In genomic region chr1:144461136-144461759, GRCh38 we compare ENCODE assay signal across 8 cellular contexts. TPM values are rescaled to one million over a fixed set of nuclear protein-coding genes. Genes with fewer than 3 reads are reported as not detected.
A peak's percentile ranks its signal among the peaks of the same experiment; 100 is the strongest.
DNase-seq lines count a peak whose midpoint lies in the region; ATAC-seq and TF ChIP-seq lines count a peak whose summit lies in the region.
"Not testable (repeated sequence)": the region's sequence is repeated elsewhere in the genome, so short reads cannot be mapped to it uniquely, and the experiment has no call there.

A gene with protein sequence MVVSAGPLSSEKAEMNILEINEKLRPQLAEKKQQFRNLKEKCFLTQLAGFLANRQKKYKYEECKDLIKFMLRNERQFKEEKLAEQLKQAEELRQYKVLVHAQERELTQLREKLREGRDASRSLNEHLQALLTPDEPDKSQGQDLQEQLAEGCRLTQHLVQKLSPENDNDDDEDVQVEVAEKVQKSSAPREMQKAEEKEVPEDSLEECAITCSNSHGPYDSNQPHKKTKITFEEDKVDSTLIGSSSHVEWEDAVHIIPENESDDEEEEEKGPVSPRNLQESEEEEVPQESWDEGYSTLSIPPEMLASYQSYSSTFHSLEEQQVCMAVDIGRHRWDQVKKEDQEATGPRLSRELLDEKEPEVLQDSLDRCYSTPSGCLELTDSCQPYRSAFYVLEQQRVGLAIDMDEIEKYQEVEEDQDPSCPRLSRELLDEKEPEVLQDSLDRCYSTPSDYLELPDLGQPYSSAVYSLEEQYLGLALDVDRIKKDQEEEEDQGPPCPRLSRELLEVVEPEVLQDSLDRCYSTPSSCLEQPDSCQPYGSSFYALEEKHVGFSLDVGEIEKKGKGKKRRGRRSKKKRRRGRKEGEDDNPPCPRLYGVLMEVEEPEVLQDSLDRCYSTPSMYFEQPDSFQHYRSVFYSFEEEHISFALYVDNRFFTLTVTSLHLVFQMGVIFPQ (minus strand): TSS chr1:144461669. CDS start chr1:144440003, 21,666 bp downstream.

- not testable (repeated sequence) for TF ChIP-seq CTCF in lower lobe of right lung (IDR thresholded peaks at IDR 0.05)

- not testable (repeated sequence) for H3K4me1 ChIP-seq in NT2/D1 (ENCODE audit: insufficient read depth, insufficient read length); lower lobe of right lung

- H3K9ac ChIP-seq in NT2/D1 (ENCODE audit: insufficient read length, low read depth): peak within 1 kb of the TSS; percentile 83

- H3K4me3 ChIP-seq in NT2/D1 (ENCODE audit: insufficient read length, low read depth): peak within 1 kb of the TSS; percentile 60
- H3K4me3 ChIP-seq in lower lobe of right lung: peak within 1 kb of the TSS; percentile 71

- DNase-seq in Ammon's horn (ENCODE audit: low spot score) (peak; percentile 34), NT2/D1 (ENCODE audit: low read depth, low spot score) (peak; percentile 28), lower lobe of right lung (peak; percentile 86)
- peak; percentile 81 for DNase-seq in activated CD8-positive, alpha-beta memory T cell treated with anti-CD3 and anti-CD28 coated beads, Interleukin-2, amount 50 U/mL, for 48 hours
- peak; percentile 39 for DNase-seq in effector CD8-positive, alpha-beta T cell (lab: John Stamatoyannopoulos, UW)
- peak; percentile 73 to 78 for DNase-seq in stimulated activated CD4-positive, alpha-beta T cell treated with anti-CD3 and anti-CD28 coated beads, Interleukin-2, amount 100 ng/mL, for 24 hours

- H3K9me3 ChIP-seq in NT2/D1 (ENCODE audit: insufficient read depth, low read length); lower lobe of right lung: not testable (repeated sequence)

- ATAC-seq in GM19452 (IDR thresholded peaks at IDR 0.05; ENCODE audit: unreplicated experiment): peak; percentile 98
- peak; percentile 98 for ATAC-seq in HG03439 (IDR thresholded peaks at IDR 0.05; ENCODE audit: unreplicated experiment)
- peak; percentile 99 to 100 for ATAC-seq in lower lobe of right lung

- H3K27me3 ChIP-seq in NT2/D1 (ENCODE audit: insufficient read depth, insufficient read length); lower lobe of right lung (ENCODE audit: low read depth): not testable (repeated sequence)

- intact Hi-C loops in lower lobe of right lung (cut with DNase I): not testable (repeated sequence)

- not testable (repeated sequence) for H3K36me3 ChIP-seq in NT2/D1 (ENCODE audit: insufficient read depth, insufficient read length, low read length); lower lobe of right lung

- H3K27ac ChIP-seq in lower lobe of right lung: peak within 1 kb of the TSS; percentile 73

RNA-seq across cellular contexts. Expression of the gene that starts here (rescaled TPM):
- total RNA-seq in lower lobe of right lung: 43.2 TPM

Comparison
In these comparisons a context has a peak if more than half of its experiments do, and no peak if none do; other contexts are left out.
1. Peak in every context shown above with its lines: DNase-seq, ATAC-seq, H3K4me3 ChIP-seq and H3K27ac ChIP-seq.
2. DNase-seq: peak in every context shown above with its lines; median percentile 86 in lower lobe of right lung; 81 in activated CD8-positive, alpha-beta memory T cell treated with anti-CD3 and anti-CD28 coated beads, Interleukin-2, amount 50 U/mL, for 48 hours; 76 in stimulated activated CD4-positive, alpha-beta T cell treated with anti-CD3 and anti-CD28 coated beads, Interleukin-2, amount 100 ng/mL, for 24 hours; 39 in effector CD8-positive, alpha-beta T cell; 34 in Ammon's horn; 28 in NT2/D1.